9 cellular contexts compared by ENCODE assay signal in the genomic region with DNA sequence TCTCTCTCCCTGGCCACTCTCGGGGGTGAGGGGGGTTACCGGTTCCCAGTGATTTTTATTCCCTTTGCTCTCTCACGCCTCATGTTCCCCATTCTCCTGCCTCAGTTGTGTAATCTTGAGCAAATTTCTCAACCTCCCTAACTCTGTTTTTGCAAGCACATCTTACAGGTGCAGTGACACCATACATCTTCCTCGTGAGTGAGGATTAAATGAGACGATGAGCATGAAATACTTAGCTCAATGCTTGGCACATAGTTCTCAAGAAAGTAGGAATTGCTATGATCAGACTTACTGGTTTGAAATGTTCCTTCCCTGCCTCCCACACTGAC. TPM values are rescaled to one million over a fixed set of nuclear protein-coding genes. Genes with fewer than 3 reads are reported as not detected.
DNase-seq lines count a peak whose midpoint lies in the region; ATAC-seq and TF ChIP-seq lines count a peak whose summit lies in the region.
"Had no signal": no experiment of that assay in that cellular context is flagged by ENCODE, and none has a peak within 500 bp of the region (broad histone marks: within the 10 kb centered on the region; RNA-seq: fewer than 3 reads in every experiment).

No MANE protein-coding gene starts in this region.

- no peak for TF ChIP-seq POLR2A in erythroblast (IDR thresholded peaks at IDR 0.05; ENCODE audit: low read length)

- H3K9ac ChIP-seq in BLaER1 treated with 17β-estradiol and CSF1 and Interleukin-3, amounts not matched to agents 10 nM and 100 nM = peak overlapping the region in 6 of 11 experiments; percentile 3 to 68 (median 46); a peak in 5 of 22 replicates
- H3K9ac ChIP-seq in HUES64 (ENCODE audit: low read depth, low read length) (no peak overlapping the region), colonic mucosa (ENCODE audit: low read depth in 2 of 2, low read length in 2 of 2) (peak overlapping the region in 1 of 2 donors; percentile 8)

- TF ChIP-seq CTCF in colonic mucosa (IDR thresholded peaks at IDR 0.05) = no peak
- no peak for TF ChIP-seq CTCF in neutrophil (IDR thresholded peaks at IDR 0.05)
- TF ChIP-seq CTCF in omental fat pad (IDR thresholded peaks at IDR 0.05) = no peak

- H3K4me1 ChIP-seq in BLaER1 treated with 17β-estradiol and CSF1 and Interleukin-3, amounts not matched to agents 10 nM and 100 nM = peaks cover 36 to 64% (median 58%) of the 10 kb centered on the region in 10 experiments
- H3K4me1 ChIP-seq in HUES64 (ENCODE audit: insufficient read depth, low read length) (no peaks in the 10 kb centered on the region), colonic mucosa (no peaks in the 10 kb centered on the region), neutrophil (ENCODE audit: control insufficient read depth in 1 of 2, insufficient read depth in 1 of 2, low read depth in 1 of 2, low read length in 1 of 2) (peaks cover 67 to 68% of the 10 kb centered on the region in 2 experiments)

- DNase-seq in colonic mucosa = no peak
- DNase-seq in erythroblast (lab: John Stamatoyannopoulos, UW) = no peak
- no peak for DNase-seq in omental fat pad (ENCODE audit: low spot score)
- no peak for DNase-seq in medulla oblongata (ENCODE audit: extremely low spot score)
- no peak for DNase-seq in stimulated activated CD4-positive, alpha-beta T cell treated with anti-CD3 and anti-CD28 coated beads, Interleukin-15, amount 100 ng/mL, for 24 hours
- DNase-seq: NCI-H446 had no signal

- no peaks in the 10 kb centered on the region for H3K9me3 ChIP-seq in BLaER1 treated with 17β-estradiol and CSF1 and Interleukin-3, amounts not matched to agents 10 nM and 100 nM (replicated peaks in 1 of 11)
- H3K9me3 ChIP-seq in HUES64 (ENCODE audit: insufficient read depth, low read depth, low read length) (no peaks in the 10 kb centered on the region), colonic mucosa (no peaks in the 10 kb centered on the region), neutrophil (no peaks in the 10 kb centered on the region)

- 79% methylated on average over 5 of the region's 5 CpGs for WGBS in HUES64

- intact Hi-C loops in colonic mucosa (cut with DNase I) = no loop called here

- H3K27me3 ChIP-seq in BLaER1 treated with 17β-estradiol and CSF1 and Interleukin-3, amounts not matched to agents 10 nM and 100 nM = no peaks in the 10 kb centered on the region
- H3K27me3 ChIP-seq in HUES64 (ENCODE audit: insufficient read depth, low read length) (peaks cover 50% of the 10 kb centered on the region), colonic mucosa (no peaks in the 10 kb centered on the region), neutrophil (no peaks in the 10 kb centered on the region)

- peak overlapping the region in 10 of 11 experiments; percentile 24 to 73 (median 66); a peak in 17 of 22 replicates for H3K27ac ChIP-seq in BLaER1 treated with 17β-estradiol and CSF1 and Interleukin-3, amounts not matched to agents 10 nM and 100 nM
- no peak overlapping the region for H3K27ac ChIP-seq in HUES64 (ENCODE audit: low read depth, low read length)
- H3K27ac ChIP-seq in colonic mucosa = peak overlapping the region; percentile 4
- H3K27ac ChIP-seq in neutrophil = peak overlapping the region; percentile 96

- H3K4me3 ChIP-seq in BLaER1 treated with 17β-estradiol and CSF1 and Interleukin-3, amounts not matched to agents 10 nM and 100 nM = peak overlapping the region in 4 of 10 experiments; percentile 29 to 42 (median 40); a peak in 3 of 20 replicates
- 0 out of 2 replicates have a peak overlapping the region, but pooled peaks have one; percentile 31 for H3K4me3 ChIP-seq in HUES64 (ENCODE audit: low read length)
- H3K4me3 ChIP-seq in colonic mucosa = no peak overlapping the region
- peak overlapping the region; percentile 65 for H3K4me3 ChIP-seq in neutrophil (ENCODE audit: low read depth in 1 of 2, low read length in 1 of 2)

- ATAC-seq in omental fat pad (ENCODE audit: low FRiP score) = no peak

- H3K36me3 ChIP-seq in BLaER1 treated with 17β-estradiol and CSF1 and Interleukin-3, amounts not matched to agents 10 nM and 100 nM = no peaks in the 10 kb centered on the region
- H3K36me3 ChIP-seq in HUES64 (ENCODE audit: insufficient read depth, low read length) = no peaks in the 10 kb centered on the region
- H3K36me3 ChIP-seq in colonic mucosa = no peaks in the 10 kb centered on the region
- no peaks in the 10 kb centered on the region for H3K36me3 ChIP-seq in neutrophil

- no peaks in the 10 kb centered on the region for H4K20me1 ChIP-seq in BLaER1 treated with 17β-estradiol and CSF1 and Interleukin-3, amounts not matched to agents 10 nM and 100 nM

- H3K4me2 ChIP-seq in BLaER1 treated with 17β-estradiol and CSF1 and Interleukin-3, amounts not matched to agents 10 nM and 100 nM = peak overlapping the region; percentile 80 to 97 (median 88)

RNA-seq across cellular contexts. Expression of a gene that starts 2.0 kb away (rescaled TPM):
- polyA plus RNA-seq in HUES64 (2013, experiment 1 of 2) = not detected
- 0.06 TPM for polyA plus RNA-seq in HUES64 (2013, experiment 2 of 2)
- total RNA-seq in colonic mucosa = under 1 TPM; 0.17 to 0.56 TPM
- total RNA-seq in omental fat pad = 1 to 10 TPM in 1 of 4 donors, under 1 TPM in 3; 0.44 to 1.1 (median 0.63) TPM

RNA-seq across cellular contexts. Expression of a gene that starts 18.8 kb away (rescaled TPM):
- 314 TPM for polyA plus RNA-seq in HUES64 (2013, experiment 1 of 2)
- polyA plus RNA-seq in HUES64 (2013, experiment 2 of 2) = 307 TPM
- total RNA-seq in colonic mucosa (100 to 1,000 TPM; 184 to 330 TPM), omental fat pad (100 to 1,000 TPM; 151 to 260 (median 216) TPM)
